1 cellular context compared by ENCODE assay signal in genomic region chr19:5340637-5341447, GRCh38.
TF ChIP-seq lines count a peak whose summit lies in the region.

PTPRS (minus strand) TSS chr19:5340812; CDS start chr19:5286140, 54,672 bp downstream.

TF ChIP-seq in HEK293, 187 proteins besides CTCF, POLR2A, EP300 and RAD21 (continued from another document):
- TF ChIP-seq ZNF18 (tag by site-specific recombination; IDR thresholded peaks at IDR 0.05) (no peak), SALL2 (tag by site-specific recombination; IDR thresholded peaks at IDR 0.05; ENCODE audit: borderline replicate concordance) (no peak), ZNF16 (tag by site-specific recombination; IDR thresholded peaks at IDR 0.05; ENCODE audit: low read depth) (peak; percentile 35; the same call in 1 of the 2 replicates), SP2 (tag by site-specific recombination; IDR thresholded peaks at IDR 0.05) (peak; percentile 36; the same call in 1 of the 2 replicates), ZNF223 (tag by site-specific recombination; IDR thresholded peaks at IDR 0.05) (no peak), MZF1 (tag by site-specific recombination; IDR thresholded peaks at IDR 0.05; ENCODE audit: borderline replicate concordance) (no peak), ZSCAN30 (tag by site-specific recombination; IDR thresholded peaks at IDR 0.05) (0 out of 2 replicates have a peak, but pooled peaks have one; percentile 18), ZNF350 (tag by site-specific recombination; IDR thresholded peaks at IDR 0.05) (peak; percentile 63), ZNF398 (tag by site-specific recombination; IDR thresholded peaks at IDR 0.05) (peak; percentile 17; the same call in 1 of the 2 replicates), ZNF623 (tag by site-specific recombination; IDR thresholded peaks at IDR 0.05) (no peak)
